In the genomic region with DNA sequence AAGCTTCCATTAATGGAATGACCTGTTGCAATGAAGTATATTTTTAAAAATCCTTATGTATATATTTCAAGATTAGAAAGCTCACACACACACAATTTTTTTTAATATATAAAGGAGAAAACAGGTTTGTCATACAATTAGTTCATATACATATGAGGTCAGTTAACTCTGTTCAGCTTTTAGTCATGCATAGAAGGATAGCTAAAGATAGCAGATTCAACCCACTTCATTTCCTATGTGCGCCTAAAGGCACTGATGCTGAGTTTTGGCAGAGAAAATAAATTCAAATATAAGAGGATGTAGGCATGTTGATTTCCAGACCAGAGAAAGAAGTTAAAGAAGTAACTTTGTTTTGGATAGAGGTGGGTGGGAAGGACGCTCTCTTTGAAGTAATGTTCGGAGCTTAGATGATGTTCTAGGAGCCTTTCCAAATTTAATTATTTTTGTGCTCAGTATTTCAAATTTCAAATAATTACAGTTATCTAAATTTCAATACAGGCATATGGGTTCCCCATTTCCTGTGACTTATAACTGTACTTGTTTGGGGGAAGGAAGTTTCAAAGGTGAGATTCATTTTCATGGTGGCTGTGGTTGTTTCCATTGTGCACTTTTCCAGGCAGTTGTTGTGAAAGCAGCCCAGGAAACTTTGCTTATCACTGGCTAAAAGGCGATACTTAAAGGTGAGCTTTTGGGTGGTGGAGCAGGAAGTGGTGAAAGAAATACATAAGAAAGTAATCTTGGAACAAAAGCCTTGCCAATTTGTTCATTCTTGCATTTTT, we compare ENCODE assay signal across 1 cellular context.
TF ChIP-seq lines count a peak whose summit lies in the region.

No MANE protein-coding gene starts in this region.

TF ChIP-seq in H1, 55 proteins besides CTCF, POLR2A, EP300 and RAD21:
- TF ChIP-seq CBX5 (IDR thresholded peaks at IDR 0.05; ENCODE audit: low read depth, low read length) (no peak), CBX8 (IDR thresholded peaks at IDR 0.05; ENCODE audit: borderline replicate concordance, low read depth, low read length) (no peak)
TF ChIP-seq in H1: peak in this region for 0.
